Comparison of ENCODE assay signal across 9 cellular contexts in genomic region chr19:17556995-17557394, GRCh38. TPM values are rescaled to one million over a fixed set of nuclear protein-coding genes. Genes with fewer than 3 reads are reported as not detected.
DNase-seq lines count a peak whose midpoint lies in the region; ATAC-seq, FAIRE-seq and TF ChIP-seq lines count a peak whose summit lies in the region.
"Had no signal": no experiment of that assay in that cellular context is flagged by ENCODE, and none has a peak within 500 bp of the region (broad histone marks: within the 10 kb centered on the region; RNA-seq: fewer than 3 reads in every experiment).

No MANE protein-coding gene starts in this region.

- H3K4me3 ChIP-seq in A673 (ENCODE audit: low read depth, low read length, poor library complexity, severe bottlenecking) (peak overlapping the region; percentile 69), HCT116 (replicated peaks in 1 of 2; ENCODE audit: low read depth in 1 of 2, low read length in 2 of 2) (peak overlapping the region; percentile 77 to 100), astrocyte (ENCODE audit: insufficient read depth, low read depth, low read length) (peak overlapping the region; percentile 88)

- H3K4me1 Mint-ChIP-seq in astrocyte (ENCODE audit: low read depth, unreplicated experiment) (peaks cover 10% of the 10 kb centered on the region), mesothelial cell of epicardium (peaks cover 4% of the 10 kb centered on the region)

- POLR2A ChIA-PET in A673 (lab: Charles Lee; ENCODE audit: low non-redundant PET) (no interaction called here), HCT116 (lab: Charles Lee) (no interaction called here)

- H3K4me1 ChIP-seq in A673 (ENCODE audit: insufficient read depth, low read length, poor library complexity, severe bottlenecking) (peaks cover 23% of the 10 kb centered on the region), HCT116 (ENCODE audit: control insufficient read depth in 1 of 2, insufficient read depth in 2 of 2, low read length in 2 of 2) (peaks cover 9 to 22% of the 10 kb centered on the region in 2 experiments; a peak in 3 of 4 replicates), astrocyte (ENCODE audit: insufficient read depth, low read length) (peaks cover 19% of the 10 kb centered on the region)

- H3K27me3 ChIP-seq in A673 (replicated peaks; ENCODE audit: insufficient read depth, low read depth, low read length, poor library complexity) = no peaks in the 10 kb centered on the region
- H3K27me3 ChIP-seq in HCT116 (ENCODE audit: insufficient read depth, low read length) = no peaks in the 10 kb centered on the region
- H3K27me3 ChIP-seq in astrocyte (ENCODE audit: insufficient read depth, low read length) = no peaks in the 10 kb centered on the region
- H3K27me3 ChIP-seq: uterus had no signal

- peak overlapping the region; percentile 86 for H3K4me3 Mint-ChIP-seq in astrocyte (ENCODE audit: unreplicated experiment)
- H3K4me3 Mint-ChIP-seq in mesothelial cell of epicardium = peak overlapping the region; percentile 73

- DNase-seq in A673 (ENCODE audit: low spot score) (no peak), HCT116 (ENCODE audit: low read depth, low spot score) (no peak), astrocyte (ENCODE audit: low read depth) (no peak), mesothelial cell of epicardium (ENCODE audit: low spot score in 2 of 2, unreplicated experiment in 2 of 2) (no peak), SKM-1 treated with dmso at 0.1 percent for 144 hours (lab: John Stamatoyannopoulos, UW; ENCODE audit: unreplicated experiment) (no peak), DMS114 treated with DMSO at 0.1 percent for 48 hours (lab: John Stamatoyannopoulos, UW; ENCODE audit: unreplicated experiment) (no peak), ureter (ENCODE audit: low spot score) (no peak)

- H3K36me3 Mint-ChIP-seq in astrocyte (ENCODE audit: low read depth, unreplicated experiment) (peaks cover 9% of the 10 kb centered on the region), mesothelial cell of epicardium (peaks cover 12% of the 10 kb centered on the region)

- intact Hi-C loops in A673 (cut with micrococcal nuclease; ENCODE audit: unreplicated experiment) (no loop called here), HCT116 (cut with micrococcal nuclease) (no loop called here)

- H2AFZ ChIP-seq in HCT116 (ENCODE audit: low read depth, low read length, poor library complexity, severe bottlenecking) = no peak overlapping the region
- no peak overlapping the region for H2AFZ ChIP-seq in astrocyte (ENCODE audit: low read depth, low read length)

- H3K36me3 ChIP-seq in A673 (ENCODE audit: insufficient read depth, low read length, poor library complexity, severe bottlenecking) = peaks cover 42% of the 10 kb centered on the region
- H3K36me3 ChIP-seq in HCT116 (ENCODE audit: control insufficient read depth in 1 of 2, insufficient read depth in 2 of 2, low read length in 2 of 2) = peaks cover 23 to 24% of the 10 kb centered on the region in 2 experiments
- H3K36me3 ChIP-seq in astrocyte (ENCODE audit: insufficient read depth, low read length) = peaks cover 8% of the 10 kb centered on the region
- H3K36me3 ChIP-seq: uterus had no signal

- TSS peak; percentile 84 for BruUV-seq in A673 (replicated peaks; lab: Mats Ljungman, UMichigan)
- TSS peak; percentile 78 for BruUV-seq in HCT116 (replicated peaks; lab: Mats Ljungman, UMichigan)

- CTCF ChIA-PET in A673 (lab: Charles Lee) = no interaction called here
- CTCF ChIA-PET in HCT116 (lab: Charles Lee) = interaction anchor here (1.6 kb wide), 1 partner anchor 17 kb away, joined by 5 read pairs; no protein-coding TSS in a partner anchor

- H3K27ac ChIP-seq in A673 (ENCODE audit: low read depth, low read length, poor library complexity, severe bottlenecking) = no peak overlapping the region
- peak overlapping the region; percentile 96 for H3K27ac ChIP-seq in HCT116 (ENCODE audit: low read depth, low read length)
- no peak overlapping the region for H3K27ac ChIP-seq in astrocyte (ENCODE audit: low read depth, low read length)

- no peak for TF ChIP-seq POLR2A in HCT116 (IDR thresholded peaks at IDR 0.05; ENCODE audit: borderline replicate concordance, extremely low read depth, insufficient read depth, insufficient read length)

- RAD21 ChIA-PET in HCT116 (lab: Charles Lee; ENCODE audit: low non-redundant PET in 1 of 2, low total read pairs in 2 of 2, uncharacterized antibody in 2 of 2, unreplicated experiment in 2 of 2) = no interaction called here

- H3K4me2 ChIP-seq in HCT116 (ENCODE audit: low read length) (peak overlapping the region; percentile 89), astrocyte (ENCODE audit: low read length) (peak overlapping the region; percentile 86)

- TF ChIP-seq CTCF in A673 (conservative IDR thresholded peaks at IDR 0.05; ENCODE audit: low read depth, low read length) = no peak
- no peak for TF ChIP-seq CTCF in HCT116 (IDR thresholded peaks at IDR 0.05 in 2 of 3, conservative IDR thresholded peaks at IDR 0.05 in 1 of 3; ENCODE audit: borderline replicate concordance in 1 of 3, insufficient read depth in 1 of 3, low read depth in 2 of 3, low read length in 2 of 3)
- no peak for TF ChIP-seq CTCF in astrocyte (IDR thresholded peaks at IDR 0.05; ENCODE audit: insufficient read depth, low read depth, low read length)
- no peak for TF ChIP-seq CTCF in mesothelial cell of epicardium (IDR thresholded peaks at IDR 0.05; ENCODE audit: unreplicated experiment)

- no peaks in the 10 kb centered on the region for H3K9me2 ChIP-seq in HCT116 (ENCODE audit: insufficient read depth)

- ATAC-seq in HCT116 (no peak), GM21526 (IDR thresholded peaks at IDR 0.05; ENCODE audit: low FRiP score, unreplicated experiment) (no peak)

- H3K79me2 ChIP-seq in HCT116 (ENCODE audit: insufficient read depth, low read length) (peaks cover 45% of the 10 kb centered on the region), astrocyte (ENCODE audit: insufficient read depth, low read length) (peaks cover 27% of the 10 kb centered on the region)

- no peaks in the 10 kb centered on the region for H3K27me3 Mint-ChIP-seq in astrocyte (ENCODE audit: low read depth, unreplicated experiment)
- no peaks in the 10 kb centered on the region for H3K27me3 Mint-ChIP-seq in mesothelial cell of epicardium (ENCODE audit: low read depth)

- H3K27ac Mint-ChIP-seq in astrocyte (ENCODE audit: unreplicated experiment) (no peak overlapping the region), mesothelial cell of epicardium (no peak overlapping the region)

- no peak for TF ChIP-seq RAD21 in HCT116 (IDR thresholded peaks at IDR 0.05; ENCODE audit: low read depth)

- H4K20me1 ChIP-seq in HCT116 (ENCODE audit: insufficient read depth) (no peaks in the 10 kb centered on the region), astrocyte (ENCODE audit: insufficient read depth, low read length) (peaks cover 3% of the 10 kb centered on the region)

- H3K9me3 Mint-ChIP-seq in astrocyte (ENCODE audit: unreplicated experiment) (no peaks in the 10 kb centered on the region), mesothelial cell of epicardium (peaks cover 5% of the 10 kb centered on the region)

- H3K9me3 ChIP-seq in A673 (ENCODE audit: low read depth, low read length, poor library complexity, severe bottlenecking) (no peaks in the 10 kb centered on the region), HCT116 (ENCODE audit: control insufficient read depth in 1 of 2, insufficient read depth in 1 of 2, low read depth in 1 of 2, low read length in 2 of 2) (no peaks in the 10 kb centered on the region), astrocyte (ENCODE audit: insufficient read depth, low read depth, low read length) (no peaks in the 10 kb centered on the region)
- H3K9me3 ChIP-seq: uterus had no signal

- H3K9ac ChIP-seq in HCT116 (ENCODE audit: low read length) (peak overlapping the region; percentile 99), astrocyte (ENCODE audit: low read length) (peak overlapping the region; percentile 93)

- FAIRE-seq in astrocyte (lab: Jason Lieb, UNC) = no peak

TF ChIP-seq in HCT116, 20 proteins besides CTCF, POLR2A, EP300 and RAD21 (continues in another document):
- no peak for TF ChIP-seq REST (IDR thresholded peaks at IDR 0.05; ENCODE audit: low read depth)
- no peak for TF ChIP-seq FOSL1 (IDR thresholded peaks at IDR 0.05; ENCODE audit: low read depth)
- TF ChIP-seq SRF (IDR thresholded peaks at IDR 0.05; ENCODE audit: low read depth) = no peak
- no peak for TF ChIP-seq JUND (IDR thresholded peaks at IDR 0.05)

RNA-seq across cellular contexts. Expression of gene COLGALT1, which starts 1.5 kb away (rescaled TPM):
- 91.3 and 93.5 TPM in 2 replicates for total RNA-seq in A673 (2021)
- total RNA-seq in HCT116 (2021; ENCODE audit: unreplicated experiment) = 86.0 TPM
- polyA plus RNA-seq in HCT116 (2012) = 64.8 and 67.6 TPM in 2 replicates
- 137 and 152 TPM in 2 replicates for total RNA-seq in astrocyte
- 58.0 to 61.9 TPM (median 59.3 TPM) in 3 replicates for total RNA-seq in mesothelial cell of epicardium
- total RNA-seq in ureter = 66.3 TPM

RNA-seq across cellular contexts. Expression of gene PGLS, which starts 45.5 kb away (rescaled TPM):
- total RNA-seq in A673 (2021) = 80.1 and 94.4 TPM in 2 replicates
- 68.5 TPM for total RNA-seq in HCT116 (2021; ENCODE audit: unreplicated experiment)
- 43.1 and 53.5 TPM in 2 replicates for polyA plus RNA-seq in HCT116 (2012)
- total RNA-seq in astrocyte = 102 and 109 TPM in 2 replicates
- 100.0 to 106 TPM (median 104 TPM) in 3 replicates for total RNA-seq in mesothelial cell of epicardium
- 91.7 TPM for total RNA-seq in ureter
